Comparison of ENCODE assay signal across 8 cellular contexts in genomic region chr7:100894860-100895700, GRCh38. TPM values are rescaled to one million over a fixed set of nuclear protein-coding genes. Genes with fewer than 3 reads are reported as not detected.
A peak's percentile ranks its signal among the peaks of the same experiment; 100 is the strongest.
DNase-seq lines count a peak whose midpoint lies in the region; ATAC-seq and TF ChIP-seq lines count a peak whose summit lies in the region.

No MANE protein-coding gene starts in this region.

- H3K4me3 ChIP-seq in BE2C (ENCODE audit: low read depth, low read length) (peak overlapping the region; percentile 48), HCT116 (replicated peaks in 1 of 2; ENCODE audit: low read depth in 1 of 2, low read length in 2 of 2) (peak overlapping the region; percentile 44 to 60), mononuclear cell (ENCODE audit: low read length) (peak overlapping the region; percentile 12), tibial artery (peak overlapping the region; percentile 24 to 46)
- peak overlapping the region; percentile 71 for H3K4me3 ChIP-seq in effector memory CD4-positive, alpha-beta T cell (ENCODE audit: insufficient read depth, low read depth, low read length, poor library complexity, severe bottlenecking)

- peak; percentile 72 for TF ChIP-seq CTCF in BE2C (IDR thresholded peaks at IDR 0.05; ENCODE audit: low read depth, low read length)
- TF ChIP-seq CTCF in HCT116 (IDR thresholded peaks at IDR 0.05 in 2 of 3, conservative IDR thresholded peaks at IDR 0.05 in 1 of 3; ENCODE audit: borderline replicate concordance in 1 of 3, insufficient read depth in 1 of 3, low read depth in 2 of 3, low read length in 2 of 3) = peak in 2 of 3 experiments; percentile 85; a peak in 4 of 6 replicates
- TF ChIP-seq CTCF in tibial artery (IDR thresholded peaks at IDR 0.05) = peak; percentile 64 to 73

- H3K27me3 ChIP-seq in BE2C (peaks cover 30% of the 10 kb centered on the region), HCT116 (ENCODE audit: insufficient read depth, low read length) (no peaks in the 10 kb centered on the region; the same call in 1 of the 2 replicates), mononuclear cell (ENCODE audit: insufficient read depth, low read length) (peaks cover 59% of the 10 kb centered on the region), tibial artery (peaks cover 0 to 71% of the 10 kb centered on the region in 2 donors)
- peaks cover 40% of the 10 kb centered on the region for H3K27me3 ChIP-seq in effector memory CD4-positive, alpha-beta T cell (replicated peaks; ENCODE audit: control insufficient read depth, insufficient read depth, low read length, poor library complexity, severe bottlenecking)

- peak overlapping the region; percentile 91 for H3K4me2 ChIP-seq in HCT116 (ENCODE audit: low read length)

- H3K36me3 ChIP-seq in BE2C (no peaks in the 10 kb centered on the region), HCT116 (ENCODE audit: control insufficient read depth in 1 of 2, insufficient read depth in 2 of 2, low read length in 2 of 2) (no peaks in the 10 kb centered on the region), tibial artery (no peaks in the 10 kb centered on the region)
- no peaks in the 10 kb centered on the region for H3K36me3 ChIP-seq in effector memory CD4-positive, alpha-beta T cell (ENCODE audit: control insufficient read depth, insufficient read depth, low read length)

- peak; percentile 26; the same call in 1 of the 2 replicates for ATAC-seq in HCT116

- peak; percentile 72 for DNase-seq in BE2C
- no peak for DNase-seq in HCT116 (ENCODE audit: low read depth, low spot score)
- DNase-seq in activated CD4-positive, alpha-beta T cell treated with anti-CD3 and anti-CD28 coated beads for 4 hours = peak; percentile 44 to 58
- DNase-seq in effector memory CD4-positive, alpha-beta T cell = peak in 2 of 3 donors; percentile 15 to 44
- DNase-seq in tibial artery = no peak
- no peak for DNase-seq in NCI-H1092 treated with DMSO at 0.1 percent for 48 hours (lab: John Stamatoyannopoulos, UW)
- DNase-seq in NCI-H1048 (lab: John Stamatoyannopoulos, UW) = no peak

- no peak for TF ChIP-seq RAD21 in HCT116 (IDR thresholded peaks at IDR 0.05; ENCODE audit: low read depth)

- peaks cover 3% of the 10 kb centered on the region; the same call in 1 of the 2 replicates for H3K4me1 ChIP-seq in BE2C
- peaks cover 12 to 47% of the 10 kb centered on the region in 2 experiments for H3K4me1 ChIP-seq in HCT116 (ENCODE audit: control insufficient read depth in 1 of 2, insufficient read depth in 2 of 2, low read length in 2 of 2)
- peaks cover 34% of the 10 kb centered on the region for H3K4me1 ChIP-seq in effector memory CD4-positive, alpha-beta T cell (ENCODE audit: control insufficient read depth, insufficient read depth, low read length, poor library complexity, severe bottlenecking)
- peaks cover 34% of the 10 kb centered on the region for H3K4me1 ChIP-seq in mononuclear cell (ENCODE audit: insufficient read depth, low read length)
- H3K4me1 ChIP-seq in tibial artery = peaks cover 0 to 46% (median 41%) of the 10 kb centered on the region in 4 donors

- no peaks in the 10 kb centered on the region for H3K79me2 ChIP-seq in HCT116 (ENCODE audit: insufficient read depth, low read length)

- RAD21 ChIA-PET in HCT116 (lab: Charles Lee; ENCODE audit: low non-redundant PET in 1 of 2, low total read pairs in 2 of 2, uncharacterized antibody in 2 of 2, unreplicated experiment in 2 of 2) = interaction anchor here (0.6 to 1.4 kb wide), 2 partner anchors 67 to 388 kb away, joined by 3 to 6 read pairs; no protein-coding TSS in a partner anchor

- peak overlapping the region; percentile 68 for H2AFZ ChIP-seq in HCT116 (ENCODE audit: low read depth, low read length, poor library complexity, severe bottlenecking)

- no peak for TF ChIP-seq POLR2A in HCT116 (IDR thresholded peaks at IDR 0.05; ENCODE audit: borderline replicate concordance, extremely low read depth, insufficient read depth, insufficient read length)

- no peaks in the 10 kb centered on the region for H3K9me3 ChIP-seq in BE2C
- H3K9me3 ChIP-seq in HCT116 (ENCODE audit: control insufficient read depth in 1 of 2, insufficient read depth in 1 of 2, low read depth in 1 of 2, low read length in 2 of 2) = no peaks in the 10 kb centered on the region
- no peaks in the 10 kb centered on the region for H3K9me3 ChIP-seq in effector memory CD4-positive, alpha-beta T cell (ENCODE audit: control insufficient read depth, low read length)
- no peaks in the 10 kb centered on the region for H3K9me3 ChIP-seq in mononuclear cell (ENCODE audit: low read depth, low read length)
- H3K9me3 ChIP-seq in tibial artery = no peaks in the 10 kb centered on the region

- BruUV-seq in HCT116 (replicated peaks; lab: Mats Ljungman, UMichigan) = no TSS peak

- H3K27ac ChIP-seq in HCT116 (ENCODE audit: low read depth, low read length) (no peak overlapping the region), tibial artery (no peak overlapping the region)
- no peak overlapping the region for H3K27ac ChIP-seq in effector memory CD4-positive, alpha-beta T cell (ENCODE audit: insufficient read depth, low read length, poor library complexity, severe bottlenecking)

- intact Hi-C loops in HCT116 (cut with micrococcal nuclease) = loop anchor here (1.0 to 5.0 kb wide), 2 partner anchors 242 to 297 kb away; no protein-coding TSS in a partner anchor
- intact Hi-C loops in tibial artery (cut with DNase I; ENCODE audit: low total_unique reads) = loop anchor here (10.0 kb wide), 1 partner anchor 270 kb away; the partner anchor contains the start of gene VGF

- no peaks in the 10 kb centered on the region for H4K20me1 ChIP-seq in HCT116 (ENCODE audit: insufficient read depth)

- POLR2A ChIA-PET in HCT116 (lab: Charles Lee) = interaction anchor here (0.7 to 1.2 kb wide), 2 partner anchors 232 to 388 kb away, joined by 3 read pairs; partner anchors contain the start of gene SERPINE1

- H3K9ac ChIP-seq in HCT116 (ENCODE audit: low read length) = peak overlapping the region; percentile 36

- no peaks in the 10 kb centered on the region for H3K9me2 ChIP-seq in HCT116 (ENCODE audit: insufficient read depth)

- CTCF ChIA-PET in HCT116 (lab: Charles Lee) = interaction anchor here (0.6 to 1.4 kb wide), 7 partner anchors 16 to 388 kb away, joined by 3 to 6 read pairs (median 3); no protein-coding TSS in a partner anchor

TF ChIP-seq in HCT116, 20 proteins besides CTCF, POLR2A, EP300 and RAD21:
- no peak for TF ChIP-seq CBX3 (IDR thresholded peaks at IDR 0.05; ENCODE audit: low read depth)
- peak; percentile 10 for TF ChIP-seq YY1 (IDR thresholded peaks at IDR 0.05; ENCODE audit: extremely low read depth, insufficient replicate concordance, low read depth, low read length)
TF ChIP-seq in HCT116: peak in this region for 1.

RNA-seq across cellular contexts. Expression of gene ACHE, which starts 0.6 kb away (rescaled TPM):
- 1.9 TPM for polyA plus RNA-seq in BE2C (2012; ENCODE audit: insufficient read depth, insufficient read length, low read depth)
- total RNA-seq in HCT116 (2021; ENCODE audit: unreplicated experiment) (1.8 TPM), mononuclear cell (0.21 TPM)
- 0.57 and 0.86 TPM in 2 replicates for polyA plus RNA-seq in HCT116 (2012)

RNA-seq across cellular contexts. Expression of gene UFSP1, which starts 5.6 kb away (rescaled TPM):
- polyA plus RNA-seq in BE2C (2012; ENCODE audit: insufficient read depth, insufficient read length, low read depth) = 28.6 TPM
- 5.6 TPM for total RNA-seq in HCT116 (2021; ENCODE audit: unreplicated experiment)
- 2.4 and 3.1 TPM in 2 replicates for polyA plus RNA-seq in HCT116 (2012)
- total RNA-seq in mononuclear cell = 1.5 TPM

RNA-seq across cellular contexts. Expression of gene SRRT, which starts 20.2 kb away (rescaled TPM):
- 446 TPM for polyA plus RNA-seq in BE2C (2012; ENCODE audit: insufficient read depth, insufficient read length, low read depth)
- total RNA-seq in HCT116 (2021; ENCODE audit: unreplicated experiment) (252 TPM), mononuclear cell (51.4 TPM)
- polyA plus RNA-seq in HCT116 (2012) = 143 and 146 TPM in 2 replicates

RNA-seq across cellular contexts. Expression of gene TRIP6, which starts 27.9 kb away (rescaled TPM):
- polyA plus RNA-seq in BE2C (2012; ENCODE audit: insufficient read depth, insufficient read length, low read depth) = 4.3 TPM
- total RNA-seq in HCT116 (2021; ENCODE audit: unreplicated experiment) = 102 TPM
- 99.7 and 124 TPM in 2 replicates for polyA plus RNA-seq in HCT116 (2012)
- 2.2 TPM for total RNA-seq in mononuclear cell

RNA-seq across cellular contexts. Expression of gene SLC12A9, which starts 42.6 kb away (rescaled TPM):
- polyA plus RNA-seq in BE2C (2012; ENCODE audit: insufficient read depth, insufficient read length, low read depth) = 60.4 TPM
- total RNA-seq in HCT116 (2021; ENCODE audit: unreplicated experiment) (24.6 TPM), mononuclear cell (22.6 TPM)
- polyA plus RNA-seq in HCT116 (2012) = 14.7 and 15.4 TPM in 2 replicates

Comparison
In these comparisons a context has a peak if more than half of its experiments do, and no peak if none do; other contexts are left out.
1. DNase-seq: peak in BE2C (single experiment), activated CD4-positive, alpha-beta T cell treated with anti-CD3 and anti-CD28 coated beads for 4 hours (2 of 2) and effector memory CD4-positive, alpha-beta T cell (2 of 3); none in HCT116 (single experiment), tibial artery (0 of 2), NCI-H1092 treated with DMSO at 0.1 percent for 48 hours (single experiment) and NCI-H1048 (single experiment).
2. H3K4me3 ChIP-seq: peak in every context shown above with its lines; median percentile 71 in effector memory CD4-positive, alpha-beta T cell; 52 in HCT116; 48 in BE2C; 35 in tibial artery; 12 in mononuclear cell.
3. Peak in every context shown above with its lines, with median percentiles within 50 percentile points of each other: CTCF ChIP-seq.